In genomic region chr14:22200977-22201605, GRCh38 we compare ENCODE assay signal across 9 cellular contexts.
DNase-seq lines count a peak whose midpoint lies in the region; ATAC-seq, FAIRE-seq and TF ChIP-seq lines count a peak whose summit lies in the region.
"Had no signal": no experiment of that assay in that cellular context is flagged by ENCODE, and none has a peak within 500 bp of the region (broad histone marks: within the 10 kb centered on the region; RNA-seq: fewer than 3 reads in every experiment).

No MANE protein-coding gene starts in this region.

- ATAC-seq in CD8-positive, alpha-beta T cell: peak; percentile 71
- ATAC-seq in GM21381 (IDR thresholded peaks at IDR 0.05; ENCODE audit: unreplicated experiment) (peak; percentile 55), K562 (peak; percentile 68), GM21447 (IDR thresholded peaks at IDR 0.05; ENCODE audit: unreplicated experiment) (no peak), HG02973 (IDR thresholded peaks at IDR 0.05; ENCODE audit: unreplicated experiment) (no peak)

- H3K9me3 Mint-ChIP-seq in CD8-positive, alpha-beta T cell: no peaks in the 10 kb centered on the region

- no TSS peak for BruUV-seq in K562 (replicated peaks; lab: Mats Ljungman, UMichigan)

- peak in 1 of 2 experiments; percentile 9; a peak in 1 of 4 replicates for TF ChIP-seq RAD21 in K562 (CRISPR knock-in tag; conservative IDR thresholded peaks at IDR 0.05 in 1 of 2, IDR thresholded peaks at IDR 0.05 in 1 of 2)

- H3K79me2 ChIP-seq in K562 (ENCODE audit: control insufficient read depth, insufficient read depth, low read length): no peaks in the 10 kb centered on the region
- H3K79me2 ChIP-seq: parathyroid adenoma had no signal

- H3K4me3 Mint-ChIP-seq in CD8-positive, alpha-beta T cell: no peak overlapping the region

- intact Hi-C loops in CD8-positive, alpha-beta T cell (cut with DNase I, micrococcal nuclease): loop anchor here in 1 of 2 experiments (1.0 to 5.0 kb wide), 2 partner anchors 33 to 356 kb away; no protein-coding TSS in a partner anchor
- intact Hi-C loops in K562 (cut with micrococcal nuclease): no loop called here
- intact Hi-C loops in ovary (cut with DNase I): no loop called here

- H3K4me1 Mint-ChIP-seq in CD8-positive, alpha-beta T cell (ENCODE audit: low read depth): peaks cover 10% of the 10 kb centered on the region

- POLR2A ChIA-PET in CD8-positive, alpha-beta T cell (lab: Charles Lee): interaction anchor here (0.6 to 1.0 kb wide), 3 partner anchors 17 to 826 kb away, joined by 3 read pairs; no protein-coding TSS in a partner anchor
- POLR2A ChIA-PET in K562 (lab: Yijun Ruan, JAX): no interaction called here

- H3K36me3 ChIP-seq in CD8-positive, alpha-beta T cell (ENCODE audit: insufficient read depth, low read length): no peaks in the 10 kb centered on the region
- H3K36me3 ChIP-seq in K562 (ENCODE audit: control insufficient read depth, insufficient read depth, low read length) (no peaks in the 10 kb centered on the region), ovary (no peaks in the 10 kb centered on the region)

- H3K27me3 Mint-ChIP-seq in CD8-positive, alpha-beta T cell (ENCODE audit: low read depth): no peaks in the 10 kb centered on the region

- H3K4me2 ChIP-seq in K562 (ENCODE audit: insufficient read depth, low read length): no peak overlapping the region

- FAIRE-seq in K562 (lab: Jason Lieb, UNC): no peak

- no peaks in the 10 kb centered on the region for H3K36me3 Mint-ChIP-seq in CD8-positive, alpha-beta T cell

- no peaks in the 10 kb centered on the region for H4K20me1 ChIP-seq in K562 (replicated peaks; ENCODE audit: control insufficient read depth, insufficient read depth, low read length)

- no peak for TF ChIP-seq CTCF in CD8-positive, alpha-beta T cell (IDR thresholded peaks at IDR 0.05)
- TF ChIP-seq CTCF in K562 (IDR thresholded peaks at IDR 0.05 in 2 of 3, conservative IDR thresholded peaks at IDR 0.05 in 1 of 3; ENCODE audit: insufficient read depth in 2 of 3, low read depth in 1 of 3, low read length in 3 of 3): peak; percentile 34 to 43 (median 38); a peak in 4 of 6 replicates
- no peak for TF ChIP-seq CTCF in ovary (IDR thresholded peaks at IDR 0.05)

- DNase-seq in CD8-positive, alpha-beta T cell: no peak
- DNase-seq in NCI-H748 (lab: John Stamatoyannopoulos, UW; ENCODE audit: unreplicated experiment): peak; percentile 11
- DNase-seq in K562 (ENCODE audit: extremely low read depth in 1 of 4, low spot score in 3 of 4): peak; percentile 3 to 8 (median 4)
- DNase-seq in kidney tubule cell (ENCODE audit: low spot score): peak; percentile 79
- DNase-seq in ovary: no peak

- H3K4me3 ChIP-seq in CD8-positive, alpha-beta T cell (ENCODE audit: low read depth, low read length): no peak overlapping the region
- H3K4me3 ChIP-seq in K562 (no peak overlapping the region), ovary (no peak overlapping the region)

- CTCF ChIA-PET in CD8-positive, alpha-beta T cell (lab: Charles Lee): interaction anchor here (0.6 to 1.8 kb wide), 7 partner anchors 24 to 791 kb away, joined by 3 to 8 read pairs (median 4); no protein-coding TSS in a partner anchor
- CTCF ChIA-PET in K562 (lab: Yijun Ruan, JAX; ENCODE audit: low intra/inter-chr PET ratio): no interaction called here

- H3K4me1 ChIP-seq in CD8-positive, alpha-beta T cell (ENCODE audit: insufficient read depth, low read length): no peaks in the 10 kb centered on the region
- no peaks in the 10 kb centered on the region for H3K4me1 ChIP-seq in K562 (replicated peaks in 1 of 2; ENCODE audit: control insufficient read depth in 2 of 2, insufficient read depth in 2 of 2, low read length in 2 of 2)
- no peaks in the 10 kb centered on the region for H3K4me1 ChIP-seq in ovary (ENCODE audit: insufficient read depth)
- H3K4me1 ChIP-seq: parathyroid adenoma had no signal

- in situ Hi-C loops in K562 (cut with MboI): no loop called here

- TF ChIP-seq POLR2A in K562 (conservative IDR thresholded peaks at IDR 0.05) (no peak), ovary (IDR thresholded peaks at IDR 0.05) (no peak)

- H3K27ac Mint-ChIP-seq in CD8-positive, alpha-beta T cell: no peak overlapping the region

- no peak overlapping the region for H2AFZ ChIP-seq in K562 (ENCODE audit: low read depth, low read length)
- H2AFZ ChIP-seq: parathyroid adenoma had no signal

- no peaks in the 10 kb centered on the region for H3K9me1 ChIP-seq in K562 (ENCODE audit: control insufficient read depth, insufficient read depth, low read length)

- H3K9me3 ChIP-seq in CD8-positive, alpha-beta T cell (ENCODE audit: low read length): no peaks in the 10 kb centered on the region
- H3K9me3 ChIP-seq in K562 (replicated peaks; ENCODE audit: control insufficient read depth, insufficient read depth, low read depth, low read length) (no peaks in the 10 kb centered on the region), ovary (no peaks in the 10 kb centered on the region)

- H3K27ac ChIP-seq in CD8-positive, alpha-beta T cell (ENCODE audit: low read depth, low read length): no peak overlapping the region
- no peak overlapping the region for H3K27ac ChIP-seq in K562 (ENCODE audit: extremely low read depth, low read depth, low read length)
- no peak overlapping the region for H3K27ac ChIP-seq in ovary
- H3K27ac ChIP-seq: parathyroid adenoma had no signal

- no peak for TF ChIP-seq EP300 in K562 (IDR thresholded peaks at IDR 0.05; ENCODE audit: low read length)
- TF ChIP-seq EP300 in ovary (IDR thresholded peaks at IDR 0.05): no peak

- WGBS in K562 (ENCODE audit: insufficient coverage, low coverage, missing lambda C conversion rate): 0% methylated on average over 1 of the region's 1 CpG
- 0 to 6% (median 6%) methylated on average over 1 of the region's 1 CpG for WGBS in ovary, 3 donors

- no peaks in the 10 kb centered on the region for H3K27me3 ChIP-seq in CD8-positive, alpha-beta T cell (ENCODE audit: insufficient read depth, low read length)
- H3K27me3 ChIP-seq in K562 (ENCODE audit: control insufficient read depth in 2 of 2, insufficient read depth in 2 of 2, low read length in 2 of 2): no peaks in the 10 kb centered on the region
- H3K27me3 ChIP-seq in ovary: no peaks in the 10 kb centered on the region

- H3K9ac ChIP-seq in K562 (ENCODE audit: insufficient read depth in 1 of 2, low read depth in 2 of 2, low read length in 2 of 2): no peak overlapping the region
- H3K9ac ChIP-seq: parathyroid adenoma had no signal

TF ChIP-seq in K562, 482 proteins besides CTCF, POLR2A, EP300 and RAD21:
- TF ChIP-seq HDAC8 (tag; IDR thresholded peaks at IDR 0.05) (no peak), GTF2E2 (tag; IDR thresholded peaks at IDR 0.05) (no peak), SPI1 (IDR thresholded peaks at IDR 0.05; ENCODE audit: borderline replicate concordance, low read depth, low read length) (no peak), FOXA3 (CRISPR knock-in tag; conservative IDR thresholded peaks at IDR 0.05 in 1 of 2, IDR thresholded peaks at IDR 0.05 in 1 of 2) (no peak), SREBF2 (CRISPR knock-in tag; IDR thresholded peaks at IDR 0.05) (no peak)
TF ChIP-seq in K562: peak in this region for 0.

Comparison
In these comparisons a context has a peak if more than half of its experiments do, and no peak if none do; other contexts are left out.
1. ATAC-seq: peak in CD8-positive, alpha-beta T cell (single experiment), GM21381 (single experiment) and K562 (single experiment); none in GM21447 (single experiment) and HG02973 (single experiment).
2. DNase-seq: peak in NCI-H748 (single experiment), K562 (4 of 4) and kidney tubule cell (single experiment); none in CD8-positive, alpha-beta T cell (0 of 7) and ovary (0 of 5).
3. CTCF ChIP-seq: peak in K562 (3 of 3); none in CD8-positive, alpha-beta T cell (single experiment) and ovary (0 of 3).